In the genomic region with DNA sequence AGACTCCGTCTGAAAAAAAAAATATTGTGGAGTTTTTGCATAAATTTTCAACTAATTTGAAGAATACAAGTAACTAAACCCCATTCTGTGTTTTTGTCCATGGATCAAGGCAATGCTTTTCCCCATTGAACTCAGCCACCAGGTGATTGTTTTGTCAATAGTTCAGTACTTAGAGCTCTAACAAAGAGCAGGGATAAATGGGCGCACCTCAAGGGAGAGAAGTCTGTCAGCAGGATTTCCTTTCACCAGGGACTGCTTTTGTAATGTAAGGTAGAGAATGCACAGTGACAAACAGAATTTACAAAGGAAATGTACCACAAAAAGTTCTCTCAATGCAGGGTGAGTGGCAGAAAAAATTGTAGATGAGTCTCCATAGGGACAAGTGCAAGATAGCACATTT, we compare ENCODE assay signal across 16 cellular contexts. TPM values are rescaled to one million over a fixed set of nuclear protein-coding genes. Genes with fewer than 3 reads are reported as not detected.
DNase-seq lines count a peak whose midpoint lies in the region; ATAC-seq and TF ChIP-seq lines count a peak whose summit lies in the region.
"Had no signal": no experiment of that assay in that cellular context is flagged by ENCODE, and none has a peak within 500 bp of the region (broad histone marks: within the 10 kb centered on the region; RNA-seq: fewer than 3 reads in every experiment).

No MANE protein-coding gene starts in this region.

- TF ChIP-seq CTCF in foreskin keratinocyte (conservative IDR thresholded peaks at IDR 0.05), result no peak

- H3K27me3 Mint-ChIP-seq in activated CD8-positive, alpha-beta T cell treated with anti-CD3 and anti-CD28 coated beads, Interleukin-2, amount 10 ng/mL, durations not matched to agents 7 days and 5 days (ENCODE audit: low read depth), result peaks cover 2% of the 10 kb centered on the region

- no peaks in the 10 kb centered on the region; the same call in 1 of the 2 replicates for H3K27me3 ChIP-seq in HUES48 (ENCODE audit: control insufficient read depth, insufficient read depth, low read length)
- H3K27me3 ChIP-seq in foreskin keratinocyte, result no peaks in the 10 kb centered on the region

- no peak overlapping the region for H3K27ac Mint-ChIP-seq in activated CD8-positive, alpha-beta T cell treated with anti-CD3 and anti-CD28 coated beads, Interleukin-2, amount 10 ng/mL, durations not matched to agents 7 days and 5 days
- H3K27ac Mint-ChIP-seq: HFFc6 had no signal

- no peak for ATAC-seq in activated CD8-positive, alpha-beta T cell treated with anti-CD3 and anti-CD28 coated beads, Interleukin-2, amount 10 ng/mL, durations not matched to agents 7 days and 5 days
- ATAC-seq in foreskin keratinocyte, result no peak

- no peak overlapping the region for H3K4me3 ChIP-seq in HUES48 (ENCODE audit: low read depth, low read length)
- H3K4me3 ChIP-seq: PC-9 had no signal

- no peaks in the 10 kb centered on the region for H3K9me3 Mint-ChIP-seq in activated CD8-positive, alpha-beta T cell treated with anti-CD3 and anti-CD28 coated beads, Interleukin-2, amount 10 ng/mL, durations not matched to agents 7 days and 5 days (ENCODE audit: insufficient read depth)

- H3K4me3 Mint-ChIP-seq in activated CD8-positive, alpha-beta T cell treated with anti-CD3 and anti-CD28 coated beads, Interleukin-2, amount 10 ng/mL, durations not matched to agents 7 days and 5 days, result no peak overlapping the region
- H3K4me3 Mint-ChIP-seq: HFFc6 had no signal

- POLR2A ChIA-PET in activated CD8-positive, alpha-beta T cell treated with anti-CD3 and anti-CD28 coated beads, Interleukin-2, amount 10 ng/mL, durations not matched to agents 7 days and 5 days (lab: Charles Lee), result no interaction called here

- CTCF ChIA-PET in activated CD8-positive, alpha-beta T cell treated with anti-CD3 and anti-CD28 coated beads, Interleukin-2, amount 10 ng/mL, durations not matched to agents 7 days and 5 days (lab: Charles Lee), result interaction anchor here (0.7 kb wide), 1 partner anchor 59 kb away, joined by 3 read pairs; no protein-coding TSS in a partner anchor

- peak; percentile 42 for DNase-seq in ELF-1 (ENCODE audit: low read depth, low spot score)
- peak; percentile 88 for DNase-seq in NCI-H345 (lab: John Stamatoyannopoulos, UW)
- DNase-seq in iPS DF 19.7 (ENCODE audit: low read depth, low spot score), result peak; percentile 40
- DNase-seq in activated CD8-positive, alpha-beta T cell treated with anti-CD3 and anti-CD28 coated beads, Interleukin-2, amount 10 ng/mL, durations not matched to agents 7 days and 5 days, result no peak
- DNase-seq in NCI-H146 treated with DMSO at 0.1 percent for 48 hours (lab: John Stamatoyannopoulos, UW; ENCODE audit: unreplicated experiment), result no peak
- no peak for DNase-seq in NCI-H187 treated with DMSO at 0.1 percent for 48 hours (lab: John Stamatoyannopoulos, UW)
- no peak for DNase-seq in foreskin keratinocyte
- DNase-seq: AML-193, DMS79, GDM1, HFFc6, Kasumi-1, NCI-H524 treated with DMSO at 0.1 percent for 48 hours, PC-9 had no signal

- H3K36me3 Mint-ChIP-seq in activated CD8-positive, alpha-beta T cell treated with anti-CD3 and anti-CD28 coated beads, Interleukin-2, amount 10 ng/mL, durations not matched to agents 7 days and 5 days (ENCODE audit: low read depth), result no peaks in the 10 kb centered on the region

- H3K27ac ChIP-seq in HUES48 (ENCODE audit: low read depth, low read length), result peak overlapping the region; percentile 73
- no peak overlapping the region for H3K27ac ChIP-seq in foreskin keratinocyte
- H3K27ac ChIP-seq: PC-9 had no signal

- H3K4me1 Mint-ChIP-seq in activated CD8-positive, alpha-beta T cell treated with anti-CD3 and anti-CD28 coated beads, Interleukin-2, amount 10 ng/mL, durations not matched to agents 7 days and 5 days (ENCODE audit: low read depth), result no peaks in the 10 kb centered on the region

- H3K9ac ChIP-seq in HUES48 (ENCODE audit: low read depth, low read length), result no peak overlapping the region

- H3K36me3 ChIP-seq in HUES48 (ENCODE audit: control insufficient read depth, insufficient read depth, low read length), result no peaks in the 10 kb centered on the region

- H3K9me3 ChIP-seq in HUES48 (ENCODE audit: control insufficient read depth, insufficient read depth, low read length), result no peaks in the 10 kb centered on the region

- H3K4me1 ChIP-seq in HUES48 (ENCODE audit: control insufficient read depth, insufficient read depth, low read length) (peaks cover 33% of the 10 kb centered on the region), foreskin keratinocyte (no peaks in the 10 kb centered on the region)

RNA-seq across cellular contexts. Expression of gene ATP13A5, which starts 10.8 kb away (rescaled TPM):
- not detected for total RNA-seq in activated CD8-positive, alpha-beta T cell treated with anti-CD3 and anti-CD28 coated beads, Interleukin-2, amount 10 ng/mL, durations not matched to agents 7 days and 5 days
- not detected in 2 replicates for total RNA-seq in foreskin keratinocyte
- not detected in 2 replicates for polyA plus RNA-seq in foreskin keratinocyte
- total RNA-seq: HFFc6; PC-9; T-helper 1 cell treated with Interleukin-12 subunit alpha and Interleukin-12 subunit beta and Interleukin-4 antibody, amounts not matched to agents 30 ng/mL and 1 ng/mL, for 36 hours had no signal

Comparison
In these comparisons a context has a peak if more than half of its experiments do, and no peak if none do; other contexts are left out.
1. DNase-seq: peak in ELF-1 (single experiment), NCI-H345 (single experiment) and iPS DF 19.7 (single experiment); none in activated CD8-positive, alpha-beta T cell treated with anti-CD3 and anti-CD28 coated beads, Interleukin-2, amount 10 ng/mL, durations not matched to agents 7 days and 5 days (single experiment), NCI-H146 treated with DMSO at 0.1 percent for 48 hours (single experiment), NCI-H187 treated with DMSO at 0.1 percent for 48 hours (single experiment) and foreskin keratinocyte (0 of 2).